8 cellular contexts compared by ENCODE assay signal in the genomic region with DNA sequence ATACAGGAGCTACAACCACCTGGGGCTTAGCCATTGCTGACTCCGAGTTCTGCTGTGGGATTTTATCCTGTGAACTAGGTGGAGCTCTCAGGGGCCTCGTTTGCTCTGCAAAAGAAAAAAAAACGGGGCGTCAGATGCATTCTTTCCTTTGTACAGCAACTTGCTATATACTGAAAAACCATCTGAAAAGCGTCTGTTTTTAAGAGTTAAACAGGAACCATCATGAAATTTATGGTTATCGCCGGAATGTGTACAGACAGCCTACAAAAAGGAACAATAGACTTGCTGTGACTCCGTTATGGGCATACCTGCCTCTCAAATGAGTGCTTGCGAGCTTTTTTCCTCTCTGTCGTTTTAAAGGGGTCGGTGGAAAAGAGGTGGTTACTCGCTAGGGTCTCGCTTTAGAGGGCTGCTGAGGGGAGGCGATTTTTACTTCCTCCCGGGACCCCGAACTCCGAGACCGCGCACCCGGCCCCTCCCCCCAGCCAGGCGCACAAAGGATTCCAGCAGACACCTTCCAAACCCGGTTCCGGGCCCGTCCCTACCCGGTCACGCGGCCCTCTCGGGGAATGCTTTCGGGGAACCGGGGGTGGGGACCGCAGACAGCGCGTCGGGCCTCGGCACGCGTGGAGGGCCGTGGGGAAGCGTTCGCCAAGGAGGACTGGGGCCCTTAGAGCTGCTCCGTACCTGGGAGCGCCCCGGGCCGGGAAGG. TPM values are rescaled to one million over a fixed set of nuclear protein-coding genes. Genes with fewer than 3 reads are reported as not detected.
DNase-seq lines count a peak whose midpoint lies in the region; ATAC-seq and TF ChIP-seq lines count a peak whose summit lies in the region.

No MANE protein-coding gene starts in this region.

- TF ChIP-seq POLR2A in prostate gland (IDR thresholded peaks at IDR 0.05), result peak; percentile 8

- peak overlapping the region; percentile 86 for H3K27ac Mint-ChIP-seq in activated naive CD8-positive, alpha-beta T cell treated with anti-CD3 and anti-CD28 coated beads, Interleukin-2, amount 50 U/mL, for 24 hours

- WGBS in prostate gland, result under 1% methylated on average over 42 of the region's 44 CpGs
- WGBS in urinary bladder, result under 1% methylated on average over 44 of the region's 44 CpGs

- H3K27me3 Mint-ChIP-seq in activated naive CD8-positive, alpha-beta T cell treated with anti-CD3 and anti-CD28 coated beads, Interleukin-2, amount 50 U/mL, for 24 hours, result no peaks in the 10 kb centered on the region

- H3K4me3 ChIP-seq in BJ (ENCODE audit: low read depth, low read length) (peak overlapping the region; percentile 89), HUES48 (ENCODE audit: low read depth, low read length) (peak overlapping the region; percentile 99), prostate gland (peak overlapping the region; percentile 70 to 85), urinary bladder (ENCODE audit: low read depth, low read length) (peak overlapping the region; percentile 91)

- peak overlapping the region; percentile 97 for H3K27ac ChIP-seq in HUES48 (ENCODE audit: low read depth, low read length)
- peak overlapping the region; percentile 93 to 97 for H3K27ac ChIP-seq in prostate gland
- H3K27ac ChIP-seq in urinary bladder (ENCODE audit: low read depth), result peak overlapping the region; percentile 96

- TF ChIP-seq CTCF in BJ (IDR thresholded peaks at IDR 0.05; ENCODE audit: insufficient read depth, low read depth, low read length), result 0 out of 2 replicates have a peak, but pooled peaks have one; percentile 9
- TF ChIP-seq CTCF in prostate gland (IDR thresholded peaks at IDR 0.05), result peak in 1 of 4 experiments; percentile 8

- no peak for DNase-seq in BJ (ENCODE audit: low read depth)
- DNase-seq in SHP77 treated with DMSO at 0.1 percent for 48 hours (lab: John Stamatoyannopoulos, UW), result peak; percentile 35
- peak; percentile 65 for DNase-seq in activated naive CD8-positive, alpha-beta T cell treated with anti-CD3 and anti-CD28 coated beads, Interleukin-2, amount 50 U/mL, for 24 hours
- DNase-seq in left ventricle myocardium superior, result peak; percentile 76
- peak; percentile 67 for DNase-seq in prostate gland (ENCODE audit: low spot score)

- intact Hi-C loops in left ventricle myocardium superior (cut with micrococcal nuclease) (no loop called here), prostate gland (cut with DNase I) (loop anchor here (2.0 to 5.0 kb wide), 2 partner anchors 17 to 39 kb away; partner anchors contain the start of gene C5orf34)

- H3K9me3 Mint-ChIP-seq in activated naive CD8-positive, alpha-beta T cell treated with anti-CD3 and anti-CD28 coated beads, Interleukin-2, amount 50 U/mL, for 24 hours, result no peaks in the 10 kb centered on the region

- H3K4me1 ChIP-seq in HUES48 (ENCODE audit: control insufficient read depth, insufficient read depth, low read length), result peaks cover 27% of the 10 kb centered on the region
- H3K4me1 ChIP-seq in prostate gland (replicated peaks), result no peaks in the 10 kb centered on the region
- H3K4me1 ChIP-seq in urinary bladder (ENCODE audit: insufficient read depth), result no peaks in the 10 kb centered on the region

- H3K9me3 ChIP-seq in HUES48 (ENCODE audit: control insufficient read depth, insufficient read depth, low read length), result no peaks in the 10 kb centered on the region
- no peaks in the 10 kb centered on the region for H3K9me3 ChIP-seq in prostate gland

- CTCF ChIA-PET in BJ (lab: Yijun Ruan, JAX), result interaction anchor here (0.6 to 2.4 kb wide), 3 partner anchors 11 to 137 kb away, joined by 3 to 5 read pairs (median 3); no protein-coding TSS in a partner anchor

- peaks cover 17% of the 10 kb centered on the region for H3K4me1 Mint-ChIP-seq in activated naive CD8-positive, alpha-beta T cell treated with anti-CD3 and anti-CD28 coated beads, Interleukin-2, amount 50 U/mL, for 24 hours

- POLR2A ChIA-PET in BJ (lab: Charles Lee), result no interaction called here

- peak overlapping the region; percentile 98 for H3K9ac ChIP-seq in HUES48 (ENCODE audit: low read depth, low read length)

- H3K36me3 Mint-ChIP-seq in activated naive CD8-positive, alpha-beta T cell treated with anti-CD3 and anti-CD28 coated beads, Interleukin-2, amount 50 U/mL, for 24 hours (ENCODE audit: low read depth), result peaks cover 8% of the 10 kb centered on the region

- H3K27me3 ChIP-seq in BJ (ENCODE audit: control insufficient read depth, insufficient read depth, low read length) (no peaks in the 10 kb centered on the region), HUES48 (ENCODE audit: control insufficient read depth, insufficient read depth, low read length) (no peaks in the 10 kb centered on the region), prostate gland (replicated peaks; ENCODE audit: insufficient read depth) (no peaks in the 10 kb centered on the region)

- no peak overlapping the region for H3K4me3 Mint-ChIP-seq in activated naive CD8-positive, alpha-beta T cell treated with anti-CD3 and anti-CD28 coated beads, Interleukin-2, amount 50 U/mL, for 24 hours

- peaks cover 2% of the 10 kb centered on the region; the same call in 1 of the 2 replicates for H3K36me3 ChIP-seq in BJ (ENCODE audit: control insufficient read depth, insufficient read depth, low read length)
- H3K36me3 ChIP-seq in HUES48 (ENCODE audit: control insufficient read depth, insufficient read depth, low read length), result peaks cover 45% of the 10 kb centered on the region
- H3K36me3 ChIP-seq in prostate gland, result no peaks in the 10 kb centered on the region
- no peaks in the 10 kb centered on the region for H3K36me3 ChIP-seq in urinary bladder (ENCODE audit: insufficient read depth)

- ATAC-seq in GM19455 (IDR thresholded peaks at IDR 0.05; ENCODE audit: unreplicated experiment), result peak; percentile 33
- ATAC-seq in activated naive CD8-positive, alpha-beta T cell treated with anti-CD3 and anti-CD28 coated beads, Interleukin-2, amount 50 U/mL, for 24 hours, result no peak
- ATAC-seq in left ventricle myocardium superior, result peak; percentile 62

RNA-seq across cellular contexts. Expression of gene PAIP1, which starts 0.8 kb away (rescaled TPM):
- polyA plus RNA-seq in BJ (2011; rRNA removed) (71.8 and 126 TPM in 2 replicates), urinary bladder (75.2 TPM)
- polyA minus RNA-seq in BJ (2011; rRNA and poly(A)+ RNA removed), result 30.9 and 43.5 TPM in 2 replicates
- total RNA-seq in left ventricle myocardium superior (124 TPM), prostate gland (100 to 1,000 TPM in 1 of 2 donors, 10 to 100 TPM in 1; 84.6 to 150 TPM), urinary bladder (104 TPM)

RNA-seq across cellular contexts. Expression of gene C5orf34, which starts 41.1 kb away (rescaled TPM):
- polyA plus RNA-seq in BJ (2011; rRNA removed) (2.6 and 4.7 TPM in 2 replicates), urinary bladder (3.9 TPM)
- polyA minus RNA-seq in BJ (2011; rRNA and poly(A)+ RNA removed), result 0.93 and 2.0 TPM in 2 replicates
- total RNA-seq in left ventricle myocardium superior (1.0 TPM), prostate gland (1 to 10 TPM; 1.5 to 4.5 TPM), urinary bladder (9.7 TPM)

RNA-seq across cellular contexts. Expression of gene NNT, which starts 46.9 kb away (rescaled TPM):
- polyA plus RNA-seq in BJ (2011; rRNA removed) (44.8 and 48.7 TPM in 2 replicates), urinary bladder (34.6 TPM)
- polyA minus RNA-seq in BJ (2011; rRNA and poly(A)+ RNA removed), result 43.9 and 61.9 TPM in 2 replicates
- total RNA-seq in left ventricle myocardium superior (554 TPM), prostate gland (10 to 100 TPM; 30.6 to 31.4 TPM), urinary bladder (118 TPM)
